In genomic region chr7:148698397-148699023, GRCh38 we compare ENCODE assay signal across 1 cellular context.
TF ChIP-seq lines count a peak whose summit lies in the region.

Gene CUL1, plus strand, starts transcription at chr7:148698903. Its CDS starts 31,220 bp downstream, at chr7:148730123.

TF ChIP-seq in H1, 55 proteins besides CTCF, POLR2A, EP300 and RAD21 (continued from another document):
- TF ChIP-seq POLR2AphosphoS5 (IDR thresholded peaks at IDR 0.05; ENCODE audit: low read depth, low read length) (no peak; the same call in none of the 2 replicates), TAF1 (IDR thresholded peaks at IDR 0.05; ENCODE audit: low read depth, low read length) (peak; percentile 73), PHF8 (conservative IDR thresholded peaks at IDR 0.05; ENCODE audit: low read depth, low read length) (peak; percentile 56)
